Comparison of ENCODE assay signal across 8 cellular contexts in the genomic region with DNA sequence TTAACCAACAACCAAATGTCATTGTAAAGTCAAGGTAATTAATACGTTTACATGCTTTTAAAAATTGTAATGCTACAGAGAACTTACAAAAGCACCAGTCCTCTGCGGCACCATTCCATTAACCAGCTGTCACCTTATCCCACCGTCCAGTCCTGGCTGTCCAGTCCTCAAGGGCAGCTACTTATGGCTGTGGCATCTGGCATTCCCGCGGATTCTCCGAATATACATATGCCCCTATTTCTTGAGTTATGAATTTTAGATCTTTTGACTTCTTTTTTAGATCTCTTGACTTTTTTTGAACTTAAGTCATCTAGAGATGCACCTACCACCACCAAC. TPM values are rescaled to one million over a fixed set of nuclear protein-coding genes. Genes with fewer than 3 reads are reported as not detected.
DNase-seq lines count a peak whose midpoint lies in the region; FAIRE-seq and TF ChIP-seq lines count a peak whose summit lies in the region.

No MANE protein-coding gene starts in this region.

- H3K4me1 Mint-ChIP-seq in CD14-positive monocyte (peaks cover 15% of the 10 kb centered on the region), endodermal cell (peaks cover 10% of the 10 kb centered on the region), neural crest cell (peaks cover 18% of the 10 kb centered on the region)

- H3K9ac ChIP-seq in endodermal cell (ENCODE audit: extremely low read depth, low read length, poor library complexity, severe bottlenecking) = no peak overlapping the region

- intact Hi-C loops in CD14-positive monocyte (cut with micrococcal nuclease) = no loop called here

- 13 to 21% methylated on average over 3 to 6 of the region's 6 CpGs for WGBS in endodermal cell (ENCODE audit: insufficient coverage in 1 of 2, insufficient read length in 1 of 2), 2 experiments

- H3K9me3 ChIP-seq in endodermal cell (ENCODE audit: control insufficient read depth, low read length) = no peaks in the 10 kb centered on the region

- H3K36me3 ChIP-seq in endodermal cell (ENCODE audit: control insufficient read depth, insufficient read depth, low read length) = no peaks in the 10 kb centered on the region

- H3K27ac ChIP-seq in endodermal cell (ENCODE audit: low read depth, low read length) = no peak overlapping the region

- no peaks in the 10 kb centered on the region for H3K36me3 Mint-ChIP-seq in CD14-positive monocyte
- no peaks in the 10 kb centered on the region for H3K36me3 Mint-ChIP-seq in endodermal cell (ENCODE audit: low read depth)
- H3K36me3 Mint-ChIP-seq in neural crest cell (ENCODE audit: low read depth) = no peaks in the 10 kb centered on the region

- H3K27me3 Mint-ChIP-seq in CD14-positive monocyte (ENCODE audit: low read depth in 3 of 3) (peaks cover 4 to 22% (median 12%) of the 10 kb centered on the region in 3 donors), endodermal cell (ENCODE audit: insufficient read depth) (peaks cover 33% of the 10 kb centered on the region), neural crest cell (ENCODE audit: low read depth) (peaks cover 7% of the 10 kb centered on the region)

- TF ChIP-seq CTCF in CD14-positive monocyte (IDR thresholded peaks at IDR 0.05) (no peak), LNCaP clone FGC (IDR thresholded peaks at IDR 0.05; ENCODE audit: control insufficient read depth, extremely low read depth, insufficient read depth) (no peak), endodermal cell (conservative IDR thresholded peaks at IDR 0.05) (no peak), neural crest cell (conservative IDR thresholded peaks at IDR 0.05) (no peak), D721Med (IDR thresholded peaks at IDR 0.05; ENCODE audit: insufficient read depth, missing control alignments) (no peak)

- H3K27ac Mint-ChIP-seq in CD14-positive monocyte (no peak overlapping the region), endodermal cell (no peak overlapping the region), neural crest cell (ENCODE audit: unreplicated experiment) (no peak overlapping the region)

- H3K9me3 Mint-ChIP-seq in CD14-positive monocyte (peaks cover 0 to 2% (median 0%) of the 10 kb centered on the region in 7 donors), endodermal cell (no peaks in the 10 kb centered on the region), neural crest cell (no peaks in the 10 kb centered on the region)

- H3K4me1 ChIP-seq in endodermal cell (ENCODE audit: control insufficient read depth, insufficient read depth, low read length) = no peaks in the 10 kb centered on the region

- H3K27me3 ChIP-seq in endodermal cell (ENCODE audit: control insufficient read depth, insufficient read depth, low read length, poor library complexity, severe bottlenecking) = peaks cover 20% of the 10 kb centered on the region

- peak overlapping the region; percentile 77 for H3K4me3 ChIP-seq in LNCaP clone FGC (ENCODE audit: low read depth, low read length)
- H3K4me3 ChIP-seq in endodermal cell (ENCODE audit: low read length) = peak overlapping the region; percentile 77

- peak overlapping the region; percentile 68 to 86 for H3K4me3 Mint-ChIP-seq in CD14-positive monocyte
- H3K4me3 Mint-ChIP-seq in endodermal cell = peak overlapping the region; percentile 50
- H3K4me3 Mint-ChIP-seq in neural crest cell = peak overlapping the region; percentile 91

- FAIRE-seq in D721Med (lab: Jason Lieb, UNC) = no peak

- DNase-seq in CD14-positive monocyte (ENCODE audit: low spot score) (no peak), LNCaP clone FGC (ENCODE audit: low read depth) (no peak), endodermal cell (no peak), neural crest cell (ENCODE audit: low read depth, low spot score) (no peak), NCI-H1417 treated with DMSO at 0.1 percent for 48 hours (lab: John Stamatoyannopoulos, UW) (no peak), NCI-H2081 treated with DMSO at 0.1 percent for 48 hours (lab: John Stamatoyannopoulos, UW) (no peak), D721Med (ENCODE audit: insufficient read length, low spot score) (no peak), midbrain (lab: John Stamatoyannopoulos, UW) (no peak)

RNA-seq across cellular contexts. Expression of gene POMGNT2, which starts 0.4 kb away (rescaled TPM):
- polyA plus RNA-seq in CD14-positive monocyte = 1 to 10 TPM; 4.3 to 4.4 TPM
- total RNA-seq in endodermal cell = 10 to 100 TPM; 12.7 to 14.5 TPM
- 20.4 TPM for polyA plus RNA-seq in endodermal cell (2013, experiment 1 of 2)
- 18.7 TPM for polyA plus RNA-seq in endodermal cell (2013, experiment 2 of 2)
- total RNA-seq in neural crest cell = 19.8 and 20.4 TPM in 2 replicates
